1 cellular context compared by ENCODE assay signal in the genomic region with DNA sequence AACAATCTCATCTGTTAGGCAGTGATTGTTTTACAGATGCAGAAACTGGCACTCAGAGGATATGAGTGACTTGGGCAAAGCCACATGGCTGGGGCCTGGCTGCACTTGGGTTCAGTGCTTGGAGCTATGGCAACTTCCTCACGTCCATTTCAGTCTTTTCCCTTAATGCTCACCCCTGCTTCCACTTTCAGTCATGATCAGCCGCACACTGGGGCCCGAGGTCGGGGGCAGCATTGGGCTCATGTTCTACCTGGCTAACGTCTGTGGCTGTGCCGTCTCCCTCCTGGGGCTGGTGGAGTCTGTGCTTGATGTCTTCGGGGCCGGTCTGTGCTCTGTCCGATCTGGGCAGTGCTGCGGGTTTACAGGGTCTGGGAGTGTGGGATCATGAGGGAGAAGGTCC.
TF ChIP-seq lines count a peak whose summit lies in the region.

No MANE protein-coding gene starts in this region.

TF ChIP-seq in H1, 55 proteins besides CTCF, POLR2A, EP300 and RAD21:
- TF ChIP-seq BACH1 (IDR thresholded peaks at IDR 0.05; ENCODE audit: low read length): no peak
- TF ChIP-seq HDAC2 (IDR thresholded peaks at IDR 0.05; ENCODE audit: borderline replicate concordance in 1 of 2, low read depth in 2 of 2, low read length in 2 of 2): no peak
- TF ChIP-seq GTF2F1 (IDR thresholded peaks at IDR 0.05; ENCODE audit: borderline replicate concordance, low read depth, low read length): no peak
- TF ChIP-seq GABPA (IDR thresholded peaks at IDR 0.05; ENCODE audit: borderline replicate concordance, insufficient read depth, low read length): no peak
TF ChIP-seq in H1: peak in this region for 0.
